ENCODE assay signal across 18 cellular contexts in genomic region chr19:22332924-22333323, GRCh38. TPM values are rescaled to one million over a fixed set of nuclear protein-coding genes. Genes with fewer than 3 reads are reported as not detected.
DNase-seq lines count a peak whose midpoint lies in the region; ATAC-seq, FAIRE-seq and TF ChIP-seq lines count a peak whose summit lies in the region.
"Had no signal": no experiment of that assay in that cellular context is flagged by ENCODE, and none has a peak within 500 bp of the region (broad histone marks: within the 10 kb centered on the region; RNA-seq: fewer than 3 reads in every experiment).

No MANE protein-coding gene starts in this region.

- no peak overlapping the region for H3K4me3 ChIP-seq in epithelial cell of esophagus (ENCODE audit: low read length)

- ATAC-seq in left colon (no peak), HG03565 (IDR thresholded peaks at IDR 0.05; ENCODE audit: unreplicated experiment) (no peak)
- ATAC-seq in activated CD4-positive, alpha-beta T cell treated with anti-CD3 and anti-CD28 coated beads for 36 hours, result no peak

- no peaks in the 10 kb centered on the region for H3K4me1 Mint-ChIP-seq in activated CD4-positive, alpha-beta T cell treated with anti-CD3 and anti-CD28 coated beads for 36 hours
- H3K4me1 Mint-ChIP-seq: CD14-positive monocyte had no signal

- no peak for FAIRE-seq in RCC 7860 (lab: Jason Lieb, UNC)

- no peak overlapping the region for H3K27ac Mint-ChIP-seq in activated CD4-positive, alpha-beta T cell treated with anti-CD3 and anti-CD28 coated beads for 36 hours
- H3K27ac Mint-ChIP-seq: CD14-positive monocyte had no signal

- TF ChIP-seq CTCF in epithelial cell of esophagus (IDR thresholded peaks at IDR 0.05; ENCODE audit: insufficient read depth, low read depth, low read length, missing control alignments) (no peak), GM13977 (IDR thresholded peaks at IDR 0.05; ENCODE audit: extremely low read depth, insufficient read depth, missing control alignments) (no peak)

- CTCF ChIA-PET in activated CD4-positive, alpha-beta T cell treated with anti-CD3 and anti-CD28 coated beads for 36 hours (lab: Charles Lee), result no interaction called here

- H3K27me3 Mint-ChIP-seq in activated CD4-positive, alpha-beta T cell treated with anti-CD3 and anti-CD28 coated beads for 36 hours, result no peaks in the 10 kb centered on the region

- intact Hi-C loops in left colon (cut with DNase I, micrococcal nuclease), result no loop called here
- intact Hi-C loops in activated CD4-positive, alpha-beta T cell treated with anti-CD3 and anti-CD28 coated beads for 36 hours (cut with DNase I, micrococcal nuclease), result no loop called here

- DNase-seq in DMS53 (lab: John Stamatoyannopoulos, UW) (peak; percentile 1), DMS53 treated with DMSO at 0.1 percent for 48 hours (lab: John Stamatoyannopoulos, UW; ENCODE audit: unreplicated experiment) (no peak), RCC 7860 (ENCODE audit: low spot score) (peak; percentile 18), epithelial cell of esophagus (ENCODE audit: low read depth) (peak; percentile 7), left colon (no peak), GM13977 (ENCODE audit: low spot score) (no peak)
- DNase-seq in activated CD4-positive, alpha-beta T cell treated with anti-CD3 and anti-CD28 coated beads for 36 hours, result no peak
- DNase-seq: Caco-2, DMS79, Karpas-422, NCI-H1417 treated with DMSO at 0.1 percent for 48 hours, NCI-H2029, NCI-H2171 treated with DMSO at 0.1 percent for 48 hours, NCI-H510A, T-helper 1 cell had no signal

- H3K36me3 Mint-ChIP-seq in activated CD4-positive, alpha-beta T cell treated with anti-CD3 and anti-CD28 coated beads for 36 hours (ENCODE audit: low read depth), result no peaks in the 10 kb centered on the region
- H3K36me3 Mint-ChIP-seq: CD14-positive monocyte had no signal

- peaks cover 37% of the 10 kb centered on the region for H3K9me3 Mint-ChIP-seq in activated CD4-positive, alpha-beta T cell treated with anti-CD3 and anti-CD28 coated beads for 36 hours (ENCODE audit: low read depth)

- no peak overlapping the region for H3K4me3 Mint-ChIP-seq in activated CD4-positive, alpha-beta T cell treated with anti-CD3 and anti-CD28 coated beads for 36 hours
- H3K4me3 Mint-ChIP-seq: CD14-positive monocyte had no signal

- in situ Hi-C loops in GM13977 (cut with MboI; ENCODE audit: low pct_unique_long_range_greater_than_20kb, low sequenced_read_pairs, unreplicated experiment), result no loop called here

- POLR2A ChIA-PET in activated CD4-positive, alpha-beta T cell treated with anti-CD3 and anti-CD28 coated beads for 36 hours (lab: Charles Lee), result no interaction called here

RNA-seq across cellular contexts. Expression of gene ZNF729, which starts 46.7 kb away (rescaled TPM):
- total RNA-seq in left colon, result not detected
- not detected for total RNA-seq in activated CD4-positive, alpha-beta T cell treated with anti-CD3 and anti-CD28 coated beads for 36 hours
- total RNA-seq: Caco-2, SK-MEL-5 had no signal

Comparison
In these comparisons a context has a peak if more than half of its experiments do, and no peak if none do; other contexts are left out.
1. DNase-seq: peak in DMS53 (single experiment), RCC 7860 (single experiment) and epithelial cell of esophagus (single experiment); none in DMS53 treated with DMSO at 0.1 percent for 48 hours (single experiment), left colon (0 of 2), activated CD4-positive, alpha-beta T cell treated with anti-CD3 and anti-CD28 coated beads for 36 hours (single experiment) and GM13977 (single experiment).